ENCODE assay signal across 13 cellular contexts in the genomic region with DNA sequence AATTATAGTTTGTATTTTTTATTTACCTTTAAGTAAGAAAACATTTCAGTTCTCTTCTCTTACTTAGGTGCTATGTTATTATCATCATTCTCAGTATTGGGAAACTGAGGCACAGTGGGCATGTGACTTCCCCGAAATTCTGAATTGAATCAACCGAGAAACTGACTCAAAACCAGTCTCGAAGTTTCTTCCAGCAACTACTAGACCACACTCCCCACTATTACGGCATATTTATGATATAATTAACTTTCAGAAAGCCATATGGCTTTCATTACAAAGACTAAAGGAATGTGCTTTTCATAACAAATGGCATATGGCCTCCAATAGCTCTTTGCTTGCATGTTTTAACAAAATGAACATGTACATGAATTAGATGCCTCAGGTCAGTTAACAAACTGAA.
A peak's percentile ranks its signal among the peaks of the same experiment; 100 is the strongest.
DNase-seq lines count a peak whose midpoint lies in the region; ATAC-seq, FAIRE-seq and TF ChIP-seq lines count a peak whose summit lies in the region.
"Had no signal": no experiment of that assay in that cellular context is flagged by ENCODE, and none has a peak within 500 bp of the region (broad histone marks: within the 10 kb centered on the region; RNA-seq: fewer than 3 reads in every experiment).

No MANE protein-coding gene starts in this region.

- peak overlapping the region; percentile 83 for H3K9ac ChIP-seq in astrocyte (ENCODE audit: low read length)
- H3K9ac ChIP-seq in keratinocyte (ENCODE audit: control insufficient read depth, extremely low read depth, insufficient read depth, low read length) = peak overlapping the region; percentile 77

- H3K36me3 Mint-ChIP-seq in astrocyte (ENCODE audit: low read depth, unreplicated experiment) (no peaks in the 10 kb centered on the region), progenitor cell of endocrine pancreas (ENCODE audit: insufficient read depth) (peaks cover 1% of the 10 kb centered on the region)

- H3K4me1 ChIP-seq in heart left ventricle (peaks cover 0 to 47% (median 21%) of the 10 kb centered on the region in 12 donors), astrocyte (ENCODE audit: insufficient read depth, low read length) (peaks cover 31% of the 10 kb centered on the region), keratinocyte (ENCODE audit: control insufficient read depth, extremely low read depth, insufficient read depth, low read length) (peaks cover 90% of the 10 kb centered on the region), upper lobe of right lung (no peaks in the 10 kb centered on the region)

- no peaks in the 10 kb centered on the region for H3K36me3 ChIP-seq in heart left ventricle
- no peaks in the 10 kb centered on the region for H3K36me3 ChIP-seq in astrocyte (ENCODE audit: insufficient read depth, low read length)
- peaks cover 0 to 5% of the 10 kb centered on the region in 2 experiments for H3K36me3 ChIP-seq in keratinocyte (ENCODE audit: control insufficient read depth in 2 of 2, extremely low read depth in 1 of 2, insufficient read depth in 2 of 2, low read length in 2 of 2)
- H3K36me3 ChIP-seq in upper lobe of right lung = no peaks in the 10 kb centered on the region
- H3K36me3 ChIP-seq: tibial nerve had no signal

- H3K4me1 Mint-ChIP-seq in astrocyte (ENCODE audit: low read depth, unreplicated experiment) = peaks cover 36% of the 10 kb centered on the region
- H3K4me1 Mint-ChIP-seq in progenitor cell of endocrine pancreas (ENCODE audit: low read depth) = peaks cover 7% of the 10 kb centered on the region

- H3K79me2 ChIP-seq in astrocyte (ENCODE audit: insufficient read depth, low read length) (no peaks in the 10 kb centered on the region), keratinocyte (ENCODE audit: control insufficient read depth, insufficient read depth, low read length) (no peaks in the 10 kb centered on the region)

- intact Hi-C loops in heart left ventricle (cut with DNase I) (loop anchor here in 5 of 10 donors (5.0 to 10.0 kb wide), 6 partner anchors 99 to 183 kb away; partner anchors contain the start of gene SLC38A2 (in 1 of the 5)), left ventricle myocardium superior (cut with micrococcal nuclease) (loop anchor here (10.0 kb wide), 1 partner anchor 171 kb away; no protein-coding TSS in a partner anchor), upper lobe of right lung (cut with DNase I) (no loop called here)

- H3K27me3 Mint-ChIP-seq in astrocyte (ENCODE audit: low read depth, unreplicated experiment) = no peaks in the 10 kb centered on the region
- H3K27me3 Mint-ChIP-seq in progenitor cell of endocrine pancreas = no peaks in the 10 kb centered on the region
- H3K27me3 Mint-ChIP-seq: dendritic cell treated with granulocyte-macrophage colony-stimulating factor and Interleukin-4, amounts not matched to agents 40 ng/mL and 50 ng/mL, for 4 days had no signal

- TF ChIP-seq POLR2A in heart left ventricle (IDR thresholded peaks at IDR 0.05) = no peak

- H3K27ac Mint-ChIP-seq in astrocyte (ENCODE audit: unreplicated experiment) (peak overlapping the region; percentile 89), progenitor cell of endocrine pancreas (no peak overlapping the region)
- H3K27ac Mint-ChIP-seq: dendritic cell treated with granulocyte-macrophage colony-stimulating factor and Interleukin-4, amounts not matched to agents 40 ng/mL and 50 ng/mL, for 4 days had no signal

- H4K20me1 ChIP-seq in astrocyte (ENCODE audit: insufficient read depth, low read length) = no peaks in the 10 kb centered on the region
- H4K20me1 ChIP-seq in keratinocyte (ENCODE audit: control insufficient read depth, extremely low read depth, insufficient read depth, low read length) = no peaks in the 10 kb centered on the region

- ATAC-seq in heart left ventricle (no peak), left ventricle myocardium superior (no peak), upper lobe of right lung (no peak), HG02642 (IDR thresholded peaks at IDR 0.05; ENCODE audit: poor library complexity, unreplicated experiment) (no peak)

- no peaks in the 10 kb centered on the region for H3K9me3 ChIP-seq in heart left ventricle
- no peaks in the 10 kb centered on the region for H3K9me3 ChIP-seq in astrocyte (ENCODE audit: insufficient read depth, low read depth, low read length)
- H3K9me3 ChIP-seq in keratinocyte (ENCODE audit: control insufficient read depth, low read depth, low read length) = no peaks in the 10 kb centered on the region
- no peaks in the 10 kb centered on the region for H3K9me3 ChIP-seq in upper lobe of right lung
- H3K9me3 ChIP-seq: tibial nerve had no signal

- H3K4me3 Mint-ChIP-seq in astrocyte (ENCODE audit: unreplicated experiment) (no peak overlapping the region), progenitor cell of endocrine pancreas (ENCODE audit: low read depth) (no peak overlapping the region)
- H3K4me3 Mint-ChIP-seq: dendritic cell treated with granulocyte-macrophage colony-stimulating factor and Interleukin-4, amounts not matched to agents 40 ng/mL and 50 ng/mL, for 4 days had no signal

- FAIRE-seq in astrocyte (lab: Jason Lieb, UNC) (no peak), keratinocyte (lab: Jason Lieb, UNC) (no peak)

- whole genome bisulfite sequencing in heart left ventricle, 4 donors = 61 to 68% (median 66%) methylated on average over 4 of the region's 4 CpGs

- TF ChIP-seq CTCF in heart left ventricle (IDR thresholded peaks at IDR 0.05) = no peak
- TF ChIP-seq CTCF in astrocyte (IDR thresholded peaks at IDR 0.05; ENCODE audit: insufficient read depth, low read depth, low read length) = no peak
- no peak for TF ChIP-seq CTCF in keratinocyte (optimal IDR thresholded peaks at IDR 0.05 in 1 of 3, IDR thresholded peaks at IDR 0.05 in 1 of 3, conservative IDR thresholded peaks at IDR 0.05 in 1 of 3; ENCODE audit: extremely low read depth in 1 of 3, insufficient read depth in 2 of 3, low read length in 3 of 3)
- TF ChIP-seq CTCF in upper lobe of right lung (IDR thresholded peaks at IDR 0.05) = no peak
- TF ChIP-seq CTCF in progenitor cell of endocrine pancreas (IDR thresholded peaks at IDR 0.05; ENCODE audit: unreplicated experiment) = no peak

- H3K27me3 ChIP-seq in heart left ventricle (no peaks in the 10 kb centered on the region), astrocyte (ENCODE audit: insufficient read depth, low read length) (no peaks in the 10 kb centered on the region), keratinocyte (ENCODE audit: control insufficient read depth, extremely low read depth, insufficient read depth, low read length) (no peaks in the 10 kb centered on the region), upper lobe of right lung (no peaks in the 10 kb centered on the region)
- H3K27me3 ChIP-seq: tibial nerve had no signal

- H3K4me2 ChIP-seq in astrocyte (ENCODE audit: low read length) (peak overlapping the region; percentile 81), keratinocyte (ENCODE audit: control insufficient read depth, extremely low read depth, insufficient read depth, low read depth, low read length) (peak overlapping the region; percentile 82)

- no peak overlapping the region for H2AFZ ChIP-seq in astrocyte (ENCODE audit: low read depth, low read length)
- no peak overlapping the region for H2AFZ ChIP-seq in keratinocyte (ENCODE audit: control insufficient read depth, low read length)

- peaks cover 1% of the 10 kb centered on the region for H3K9me3 Mint-ChIP-seq in astrocyte (ENCODE audit: unreplicated experiment)
- H3K9me3 Mint-ChIP-seq in progenitor cell of endocrine pancreas (ENCODE audit: low read depth) = peaks cover 4% of the 10 kb centered on the region

- dilution Hi-C loops in keratinocyte (cut with MboI; ENCODE audit: extremely low pct_ligation_motif_present, low sequenced_read_pairs) = no loop called here

- peak overlapping the region; percentile 23 to 81 (median 61) for H3K27ac ChIP-seq in heart left ventricle
- H3K27ac ChIP-seq in astrocyte (ENCODE audit: low read depth, low read length) = peak overlapping the region; percentile 99
- peak overlapping the region; percentile 99 for H3K27ac ChIP-seq in keratinocyte (ENCODE audit: control insufficient read depth, insufficient read depth, low read length)
- H3K27ac ChIP-seq in upper lobe of right lung = peak overlapping the region; percentile 2
- H3K27ac ChIP-seq: C4-2B had no signal

- no peak overlapping the region for H3K4me3 ChIP-seq in heart left ventricle
- H3K4me3 ChIP-seq in astrocyte (ENCODE audit: insufficient read depth, low read depth, low read length) = no peak overlapping the region
- H3K4me3 ChIP-seq in keratinocyte (ENCODE audit: control insufficient read depth in 2 of 3, extremely low read depth in 1 of 3, insufficient read depth in 2 of 3, low read depth in 1 of 3, low read length in 3 of 3) = peak overlapping the region in 2 of 3 experiments; percentile 38 to 42
- no peak overlapping the region for H3K4me3 ChIP-seq in upper lobe of right lung
- H3K4me3 ChIP-seq: tibial nerve had no signal

- DNase-seq in heart left ventricle (no peak), left ventricle myocardium superior (no peak), astrocyte (ENCODE audit: low read depth) (peak; percentile 90), keratinocyte (ENCODE audit: low read depth, low spot score) (no peak), upper lobe of right lung (no peak), ecto neural progenitor cell (ENCODE audit: low spot score) (no peak), progenitor cell of endocrine pancreas (ENCODE audit: low spot score, unreplicated experiment) (no peak)
- DNase-seq: NCI-H187, SHP77 treated with DMSO at 0.1 percent for 48 hours had no signal

- H3K9me1 ChIP-seq in keratinocyte (ENCODE audit: control insufficient read depth, extremely low read depth, insufficient read depth, low read length) = no peaks in the 10 kb centered on the region

Comparison
In these comparisons a context has a peak if more than half of its experiments do, and no peak if none do; other contexts are left out.
1. H3K27ac ChIP-seq: peak in every context shown above with its lines; median percentile 99 in astrocyte; 99 in keratinocyte; 61 in heart left ventricle; 2 in upper lobe of right lung.
2. H3K4me3 ChIP-seq: peak in keratinocyte (2 of 3); none in heart left ventricle (0 of 12), astrocyte (single experiment) and upper lobe of right lung (single experiment).